ENCODE assay signal across 12 cellular contexts in the genomic region with DNA sequence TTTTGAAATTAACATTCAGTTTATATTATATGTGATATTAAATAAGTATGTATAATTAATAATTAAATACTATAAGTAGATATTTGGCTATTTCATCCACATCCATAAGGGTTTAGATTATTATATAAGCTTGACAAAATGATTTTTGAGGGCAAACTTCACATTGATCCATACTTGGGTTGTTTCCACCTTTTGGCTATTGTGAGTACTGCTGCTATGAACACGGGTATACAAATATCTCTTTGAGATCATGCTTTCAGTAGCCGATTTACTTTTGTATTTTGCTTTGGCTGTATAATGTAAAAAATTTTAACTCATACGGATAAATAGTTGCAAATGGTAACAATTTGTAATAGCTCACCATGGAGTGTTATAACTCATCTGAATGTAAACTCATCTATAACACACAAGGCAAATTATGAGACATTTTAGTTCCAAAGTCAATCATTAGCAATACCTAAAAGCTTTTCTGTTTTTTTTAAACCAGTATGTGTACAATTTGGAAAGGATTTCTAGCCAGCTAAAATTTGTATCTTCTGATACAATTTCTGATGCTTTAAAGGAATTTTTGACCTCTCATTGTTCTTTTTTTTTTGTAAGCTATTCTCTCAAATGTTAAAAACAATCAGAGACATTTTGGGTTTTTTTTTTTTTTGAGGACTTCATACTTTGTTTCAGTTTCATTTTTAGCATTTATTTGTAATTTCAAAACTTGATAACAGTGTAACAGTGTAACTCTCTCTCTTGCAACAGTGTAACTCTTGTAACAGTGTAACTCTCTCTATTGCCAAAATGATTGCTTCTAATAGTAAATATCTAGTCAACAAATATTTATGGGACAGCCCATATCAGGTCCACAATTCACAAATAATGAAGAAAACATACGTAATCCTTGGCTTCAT. TPM values are rescaled to one million over a fixed set of nuclear protein-coding genes. Genes with fewer than 3 reads are reported as not detected.
DNase-seq lines count a peak whose midpoint lies in the region; ATAC-seq, FAIRE-seq and TF ChIP-seq lines count a peak whose summit lies in the region.
"Had no signal": no experiment of that assay in that cellular context is flagged by ENCODE, and none has a peak within 500 bp of the region (broad histone marks: within the 10 kb centered on the region; RNA-seq: fewer than 3 reads in every experiment).

No MANE protein-coding gene starts in this region.

- no peak overlapping the region for H3K4me2 ChIP-seq in mesenchymal stem cell (ENCODE audit: low read length, poor library complexity, severe bottlenecking)

- no peak overlapping the region for H3K23ac ChIP-seq in mesenchymal stem cell (ENCODE audit: low read length in 2 of 2)

- no peak for DNase-seq in GM18507 (ENCODE audit: extremely low spot score, insufficient read length, low read depth)
- peak; percentile 8 for DNase-seq in GM20000 (ENCODE audit: low spot score)
- no peak for DNase-seq in mesenchymal stem cell
- no peak for DNase-seq in foreskin melanocyte
- DNase-seq in LoVo (ENCODE audit: low spot score): no peak
- DNase-seq in effector CD8-positive, alpha-beta T cell (lab: John Stamatoyannopoulos, UW): no peak
- DNase-seq: activated gamma-delta T cell, left colon, MG63 had no signal

- no CpG with 5 or more reads among the region's 4 CpGs for WGBS in mesenchymal stem cell

- no peak overlapping the region for H4K8ac ChIP-seq in mesenchymal stem cell (ENCODE audit: low read length)

- H3K9ac ChIP-seq in mesenchymal stem cell (ENCODE audit: low read length): peak overlapping the region; percentile 38

- H3K18ac ChIP-seq in mesenchymal stem cell (ENCODE audit: low read depth in 1 of 2, low read length in 2 of 2): no peak overlapping the region

- H2AK5ac ChIP-seq in mesenchymal stem cell (ENCODE audit: low read length, severe bottlenecking): no peak overlapping the region

- no peak overlapping the region for H2BK5ac ChIP-seq in mesenchymal stem cell (ENCODE audit: low read depth, low read length, poor library complexity, severe bottlenecking)

- no peak overlapping the region for H2AFZ ChIP-seq in mesenchymal stem cell (ENCODE audit: low read depth, low read length)

- H3K4me3 ChIP-seq in mesenchymal stem cell (ENCODE audit: insufficient read depth in 1 of 2, low read depth in 1 of 2, low read length in 2 of 2): no peak overlapping the region
- H3K4me3 ChIP-seq: MG63 had no signal

- H4K91ac ChIP-seq in mesenchymal stem cell (ENCODE audit: low read length): no peak overlapping the region

- H3K79me1 ChIP-seq in mesenchymal stem cell (replicated peaks; ENCODE audit: low read length, poor library complexity, severe bottlenecking): no peaks in the 10 kb centered on the region

- no peaks in the 10 kb centered on the region for H3K36me3 ChIP-seq in mesenchymal stem cell (ENCODE audit: control insufficient read depth in 1 of 2, insufficient read depth in 2 of 2, low read depth in 1 of 2, low read length in 2 of 2)
- H3K36me3 ChIP-seq: MG63, neutrophil had no signal

- H2BK15ac ChIP-seq in mesenchymal stem cell (ENCODE audit: low read depth, poor library complexity, severe bottlenecking): no peak overlapping the region

- H3K4me1 ChIP-seq in mesenchymal stem cell (ENCODE audit: control insufficient read depth, insufficient read depth, low read depth, low read length): no peaks in the 10 kb centered on the region

- no peak overlapping the region for H3K27ac ChIP-seq in mesenchymal stem cell (ENCODE audit: low read length, poor library complexity, severe bottlenecking)
- H3K27ac ChIP-seq: neutrophil had no signal

- H2BK12ac ChIP-seq in mesenchymal stem cell (ENCODE audit: low read length in 2 of 2): no peak overlapping the region

- ATAC-seq in HG03575 (IDR thresholded peaks at IDR 0.05; ENCODE audit: extremely low read depth, insufficient number of reproducible peaks, low FRiP score, unreplicated experiment): peak; percentile 61
- ATAC-seq: left colon; stimulated activated memory B cell treated with anti-CD40 and anti-IgM and Interleukin-4, amounts not matched to agents 10 μg/mL and 1 μg/mL and 100 μg/mL, for 72 hours had no signal

- no peaks in the 10 kb centered on the region for H3K27me3 ChIP-seq in mesenchymal stem cell (ENCODE audit: control insufficient read depth in 1 of 2, insufficient read depth in 1 of 2, low read length in 2 of 2)
- H3K27me3 ChIP-seq: MG63, neutrophil had no signal

- no peak for TF ChIP-seq CTCF in GM20000 (IDR thresholded peaks at IDR 0.05; ENCODE audit: extremely low read depth, missing control alignments)

- no peak overlapping the region for H3K4ac ChIP-seq in mesenchymal stem cell (ENCODE audit: low read depth in 1 of 2, low read length in 2 of 2)

- no peaks in the 10 kb centered on the region for H3K9me3 ChIP-seq in mesenchymal stem cell (ENCODE audit: control insufficient read depth, low read length)
- H3K9me3 ChIP-seq: MG63, neutrophil had no signal

- peak; percentile 55 for FAIRE-seq in GM18507 (lab: Jason Lieb, UNC)

- no peak overlapping the region for H2BK120ac ChIP-seq in mesenchymal stem cell (ENCODE audit: low read depth, low read length)

- no peak overlapping the region for H3K14ac ChIP-seq in mesenchymal stem cell (ENCODE audit: low read length in 2 of 2)

RNA-seq across cellular contexts. Expression of a gene that starts 51.8 kb away (rescaled TPM):
- polyA plus RNA-seq in mesenchymal stem cell (2013, experiment 1 of 2): not detected
- not detected for polyA plus RNA-seq in mesenchymal stem cell (2013, experiment 2 of 2)
